Comparison of ENCODE assay signal across 8 cellular contexts in genomic region chr3:81666502-81667121, GRCh38.
A peak's percentile ranks its signal among the peaks of the same experiment; 100 is the strongest.
DNase-seq lines count a peak whose midpoint lies in the region; ATAC-seq, FAIRE-seq and TF ChIP-seq lines count a peak whose summit lies in the region.

No MANE protein-coding gene starts in this region.

- no peak for TF ChIP-seq POLR2A in testis (IDR thresholded peaks at IDR 0.05)

- H3K4me1 ChIP-seq in testis = no peaks in the 10 kb centered on the region

- ATAC-seq in GM18508 (IDR thresholded peaks at IDR 0.05; ENCODE audit: insufficient read depth, unreplicated experiment) = peak; percentile 59

- no peaks in the 10 kb centered on the region for H3K27me3 ChIP-seq in testis

- no peaks in the 10 kb centered on the region for H3K36me3 ChIP-seq in testis (ENCODE audit: low read depth, missing control alignments)

- peak; percentile 98 for FAIRE-seq in A204.1 (lab: Jason Lieb, UNC)

- intact Hi-C loops in testis (cut with DNase I; ENCODE audit: low total_unique reads) = no loop called here

- DNase-seq in OCI-M1 (lab: John Stamatoyannopoulos, UW) (peak; percentile 31), fibroblast of the conjunctiva (ENCODE audit: low read depth) (peak; percentile 22), testis (no peak), occipital lobe (lab: John Stamatoyannopoulos, UW) (no peak), GF-D8 (lab: John Stamatoyannopoulos, UW) (no peak), NCI-H345 treated with DMSO at 0.1 percent for 48 hours (lab: John Stamatoyannopoulos, UW; ENCODE audit: unreplicated experiment) (no peak)

- TF ChIP-seq CTCF in testis (IDR thresholded peaks at IDR 0.05) = peak in 2 of 3 experiments; percentile 12 to 70

- H3K9me3 ChIP-seq in testis = no peaks in the 10 kb centered on the region

- no peak overlapping the region for H3K27ac ChIP-seq in testis

- H3K4me3 ChIP-seq in testis = no peak overlapping the region

Comparison
In these comparisons a context has a peak if more than half of its experiments do, and no peak if none do; other contexts are left out.
1. DNase-seq: peak in OCI-M1 (single experiment) and fibroblast of the conjunctiva (single experiment); none in testis (single experiment), occipital lobe (single experiment), GF-D8 (single experiment) and NCI-H345 treated with DMSO at 0.1 percent for 48 hours (single experiment).